In the genomic region with DNA sequence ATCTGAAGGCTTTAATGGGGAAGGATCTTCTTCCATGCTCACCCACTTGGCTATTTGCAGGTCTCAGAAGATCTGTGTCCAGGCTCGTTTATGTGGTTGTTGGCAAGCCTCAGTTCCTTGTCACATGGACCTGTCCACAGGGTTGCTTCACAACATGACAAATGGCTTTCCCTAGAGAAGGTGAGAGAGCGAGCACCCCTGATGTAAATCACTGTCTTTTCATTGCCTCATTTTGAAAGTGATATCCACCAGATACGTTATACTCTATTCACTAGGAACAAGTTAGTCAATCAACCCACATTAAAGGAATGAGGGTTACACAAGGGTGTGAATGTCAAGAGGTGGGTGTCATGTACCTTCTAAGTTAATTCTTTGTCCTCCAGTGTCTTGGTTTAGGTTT, we compare ENCODE assay signal across 25 cellular contexts.
"Had no signal": no experiment of that assay in that cellular context is flagged by ENCODE, and none has a peak within 500 bp of the region (broad histone marks: within the 10 kb centered on the region; RNA-seq: fewer than 3 reads in every experiment).

No MANE protein-coding gene starts in this region.

- H3K36me3 Mint-ChIP-seq: activated naive CD8-positive, alpha-beta T cell had no signal

- H3K27ac Mint-ChIP-seq: activated B cell treated with CpG ODN at 0.5 μM for 24 hours; activated naive CD8-positive, alpha-beta T cell; activated T-helper 1 cell treated with anti-CD3 and anti-CD28 coated beads, Interleukin-12 subunit alpha, Interleukin-12 subunit beta, Interleukin-2, Interleukin-4 antibody, amounts not matched to agents 30 ng/mL and 10 ng/mL and 1 ng/mL, durations not matched to agents 14 hours and 24 hours and 36 hours; T-helper 17 cell had no signal

- H3K4me3 Mint-ChIP-seq: activated B cell treated with CpG ODN at 0.5 μM for 24 hours; activated naive CD8-positive, alpha-beta T cell; activated T-helper 1 cell treated with anti-CD3 and anti-CD28 coated beads, Interleukin-12 subunit alpha, Interleukin-12 subunit beta, Interleukin-2, Interleukin-4 antibody, amounts not matched to agents 30 ng/mL and 10 ng/mL and 1 ng/mL, durations not matched to agents 14 hours and 24 hours and 36 hours; T-helper 17 cell had no signal

- ATAC-seq: T-helper 17 cell had no signal

- DNase-seq: activated B cell treated with CpG ODN at 0.5 μM for 24 hours; activated CD4-positive, alpha-beta T cell treated with anti-CD3 and anti-CD28 coated beads for 1 hour; activated CD8-positive, alpha-beta memory T cell treated with anti-CD3 and anti-CD28 coated beads for 24 hours; activated effector memory CD4-positive, alpha-beta T cell treated with Interleukin-2 at 50 U/mL for 16 hours; activated naive CD4-positive, alpha-beta T cell; adrenal gland; anterior cingulate cortex; central memory CD4-positive, alpha-beta T cell; IMR-90; Kasumi-1; KBM-7; NCI-H1048; NCI-H146; NCI-H187 treated with DMSO at 0.1 percent for 48 hours; NCI-H2081 treated with DMSO at 0.1 percent for 48 hours; NCI-H2171; NCI-H2227 treated with DMSO at 0.1 percent for 48 hours; NCI-H446 treated with DMSO at 0.1 percent for 48 hours; NCI-H524 treated with DMSO at 0.1 percent for 48 hours; NCI-H82; SIG-M5; T-helper 17 cell; T-helper 9 cell had no signal

- H3K9me3 Mint-ChIP-seq: activated B cell treated with CpG ODN at 0.5 μM for 24 hours; activated T-helper 1 cell treated with anti-CD3 and anti-CD28 coated beads, Interleukin-12 subunit alpha, Interleukin-12 subunit beta, Interleukin-2, Interleukin-4 antibody, amounts not matched to agents 30 ng/mL and 10 ng/mL and 1 ng/mL, durations not matched to agents 14 hours and 24 hours and 36 hours had no signal

- H3K4me1 Mint-ChIP-seq: activated B cell treated with CpG ODN at 0.5 μM for 24 hours, T-helper 17 cell had no signal
